ENCODE assay signal across 8 cellular contexts in the genomic region with DNA sequence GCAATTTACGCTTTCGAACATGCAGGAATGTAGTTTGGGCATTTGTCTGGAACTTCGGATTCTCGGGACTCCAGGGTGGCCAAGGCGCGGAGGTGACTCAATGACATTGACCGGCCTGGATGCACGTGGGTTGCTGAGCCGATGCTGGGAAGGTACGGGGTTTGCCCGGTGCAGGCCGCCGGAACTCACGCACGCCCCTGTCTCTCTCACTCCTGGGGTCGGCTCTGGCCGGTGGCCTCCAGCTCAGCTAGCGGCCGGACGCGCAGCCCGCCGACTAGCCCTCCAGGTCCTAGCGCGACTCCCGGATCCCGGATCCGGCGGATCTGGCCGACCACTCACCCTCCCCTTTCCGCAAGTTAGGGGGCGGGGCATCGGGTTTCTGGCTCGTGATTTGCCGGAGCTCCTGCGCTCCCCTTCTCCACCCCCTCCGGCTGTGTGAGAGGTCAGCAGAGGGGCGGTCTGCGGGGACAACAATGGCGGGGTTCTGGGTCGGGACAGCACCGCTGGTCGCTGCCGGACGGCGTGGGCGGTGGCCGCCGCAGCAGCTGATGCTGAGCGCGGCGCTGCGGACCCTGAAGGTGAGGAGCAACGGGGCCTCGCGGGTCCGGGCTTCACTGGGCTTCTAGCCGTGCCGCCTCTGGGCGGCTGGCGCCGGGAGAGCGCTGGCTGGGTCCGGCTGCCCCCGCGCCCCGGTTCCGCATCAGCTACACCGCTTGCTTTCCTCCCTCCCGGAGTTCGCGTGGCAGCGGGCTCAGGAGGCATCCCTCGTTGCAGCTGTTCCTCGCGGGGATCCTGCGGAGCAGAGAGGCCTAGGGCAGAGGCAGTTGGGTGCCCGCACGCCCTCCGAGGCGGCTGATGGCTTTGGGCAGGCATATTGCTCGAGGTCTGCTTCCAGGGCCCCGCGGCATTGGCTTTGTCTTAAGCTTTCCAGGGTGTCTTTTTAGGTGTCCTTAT. TPM values are rescaled to one million over a fixed set of nuclear protein-coding genes. Genes with fewer than 3 reads are reported as not detected.
DNase-seq lines count a peak whose midpoint lies in the region; ATAC-seq and TF ChIP-seq lines count a peak whose summit lies in the region.

PCCA (plus strand) TSS at position 446 of the 954 bp plus-strand sequence; CDS start at position 474, 28 bp downstream.

- H3K27me3 ChIP-seq in AG04450 (ENCODE audit: control insufficient read depth, insufficient read depth, low read length) = no peaks in the 10 kb centered on the region

- CTCF ChIA-PET in AG04450 (lab: Charles Lee) = interaction anchor here (0.7 to 1.9 kb wide), 4 partner anchors 10 to 147 kb away, joined by 3 to 7 read pairs (median 4); no protein-coding TSS in a partner anchor

- peak within 1 kb of the TSS; percentile 65 for H3K27ac ChIP-seq in AG04450 (ENCODE audit: low read depth, low read length)

- no peaks in the 10 kb centered on the region for H3K9me3 ChIP-seq in AG04450 (ENCODE audit: control insufficient read depth, insufficient read depth, low read length)

- peak within 1 kb of the TSS; percentile 88 for H3K4me3 ChIP-seq in AG04450 (ENCODE audit: low read depth, low read length)

- DNase-seq in AG04450 (ENCODE audit: low read depth, low spot score) (peak; percentile 75), NCI-H345 treated with DMSO at 0.1 percent for 48 hours (lab: John Stamatoyannopoulos, UW; ENCODE audit: unreplicated experiment) (peak; percentile 80), cerebellum (ENCODE audit: low spot score) (peak; percentile 95), islet precursor cell (peak; percentile 99)
- DNase-seq in activated CD4-positive, CD25-positive, alpha-beta regulatory T cell treated with anti-CD3 and anti-CD28 coated beads, Interleukin-2, amount 50 U/mL, for 72 hours = peak; percentile 84
- DNase-seq in stimulated activated CD4-positive, alpha-beta T cell treated with anti-CD3 and anti-CD28 coated beads, Interleukin-12 subunit alpha, Interleukin-12 subunit beta, amount 100 ng/mL, for 4 hours = peak; percentile 78

- ATAC-seq in GM18870 (IDR thresholded peaks at IDR 0.05; ENCODE audit: unreplicated experiment) = peak; percentile 93
- peak; percentile 96 for ATAC-seq in HG03108 (IDR thresholded peaks at IDR 0.05; ENCODE audit: unreplicated experiment)

- 0 out of 2 replicates have a peak, but pooled peaks have one; percentile 2 for TF ChIP-seq CTCF in AG04450 (IDR thresholded peaks at IDR 0.05; ENCODE audit: low read depth, low read length)

- POLR2A ChIA-PET in AG04450 (lab: Yijun Ruan, JAX) = interaction anchor here (0.5 to 1.3 kb wide), 6 partner anchors 9 to 305 kb away, joined by 3 to 14 read pairs (median 3); no protein-coding TSS in a partner anchor

RNA-seq across cellular contexts. Expression of gene PCCA, which starts in this region (rescaled TPM):
- 15.0 and 22.6 TPM in 2 replicates for polyA plus RNA-seq in AG04450 (2011; rRNA removed)
- polyA minus RNA-seq in AG04450 (2011; rRNA and poly(A)+ RNA removed) = 20.9 and 44.4 TPM in 2 replicates
- 178 TPM for total RNA-seq in cerebellum

Comparison
In these comparisons a context has a peak if more than half of its experiments do, and no peak if none do; other contexts are left out.
1. Peak in every context shown above with its lines: DNase-seq, ATAC-seq, H3K4me3 ChIP-seq and H3K27ac ChIP-seq.